In the genomic region with DNA sequence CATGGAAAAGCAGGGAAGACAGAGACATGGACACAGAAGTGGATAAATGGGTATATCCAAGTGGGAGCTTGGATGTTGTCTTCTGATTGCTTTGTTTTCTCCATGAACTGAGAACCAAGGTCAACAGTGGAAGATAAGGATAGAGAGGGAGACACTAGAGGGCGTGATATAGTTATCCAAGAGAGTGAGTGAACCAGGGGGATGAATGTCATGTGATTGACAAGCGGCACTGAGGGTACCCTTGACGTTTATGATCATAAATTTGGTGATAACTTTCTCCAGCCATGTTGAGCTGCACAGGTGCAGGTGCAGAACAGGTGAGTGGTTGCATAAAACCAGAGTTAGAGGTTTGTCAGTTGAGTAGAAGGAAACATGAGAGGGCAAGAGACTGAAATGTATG, we compare ENCODE assay signal across 9 cellular contexts. TPM values are rescaled to one million over a fixed set of nuclear protein-coding genes. Genes with fewer than 3 reads are reported as not detected.
DNase-seq lines count a peak whose midpoint lies in the region; ATAC-seq, FAIRE-seq and TF ChIP-seq lines count a peak whose summit lies in the region.
"Had no signal": no experiment of that assay in that cellular context is flagged by ENCODE, and none has a peak within 500 bp of the region (broad histone marks: within the 10 kb centered on the region; RNA-seq: fewer than 3 reads in every experiment).

No MANE protein-coding gene starts in this region.

- H3K4me1 ChIP-seq in Caco-2 (no peaks in the 10 kb centered on the region), HepG2 (ENCODE audit: insufficient read depth, low read length) (no peaks in the 10 kb centered on the region)

- no peaks in the 10 kb centered on the region for H3K4me1 Mint-ChIP-seq in Caco-2 (ENCODE audit: low read depth, unreplicated experiment)

- H3K4me3 Mint-ChIP-seq in Caco-2 (ENCODE audit: unreplicated experiment) = no peak overlapping the region

- H3K9ac ChIP-seq in SU-DHL-6 (ENCODE audit: low read length) (no peak overlapping the region), HepG2 (ENCODE audit: insufficient read depth, low read depth, low read length) (no peak overlapping the region)

- H3K4me3 ChIP-seq in Caco-2 (ENCODE audit: low read depth, low read length) (no peak overlapping the region), SU-DHL-6 (ENCODE audit: insufficient read depth, low read length, poor library complexity, severe bottlenecking) (no peak overlapping the region), HepG2 (replicated peaks in 1 of 3; ENCODE audit: insufficient read depth in 1 of 3, low read depth in 2 of 3, low read length in 3 of 3) (no peak overlapping the region)
- H3K4me3 ChIP-seq: coronary artery had no signal

- peak; percentile 83 for ATAC-seq in HepG2
- no peak for ATAC-seq in GM21529 (IDR thresholded peaks at IDR 0.05; ENCODE audit: unreplicated experiment)

- no peak overlapping the region for H3K27ac Mint-ChIP-seq in Caco-2 (ENCODE audit: unreplicated experiment)

- H3K36me3 Mint-ChIP-seq in Caco-2 (ENCODE audit: insufficient read depth, unreplicated experiment) = no peaks in the 10 kb centered on the region

- H3K27ac ChIP-seq in SU-DHL-6 (ENCODE audit: low read depth, low read length) = no peak overlapping the region
- no peak overlapping the region for H3K27ac ChIP-seq in HepG2 (ENCODE audit: extremely low read length, insufficient read depth, low read length)
- H3K27ac ChIP-seq: coronary artery had no signal

- H2AFZ ChIP-seq in SU-DHL-6 (ENCODE audit: low read depth, low read length, severe bottlenecking) = no peak overlapping the region
- no peak overlapping the region for H2AFZ ChIP-seq in HepG2 (ENCODE audit: low read length)

- TF ChIP-seq EP300 in HepG2 (IDR thresholded peaks at IDR 0.05; ENCODE audit: low read depth in 2 of 2, low read length in 2 of 2) (no peak), HepG2 (CRISPR knock-in tag; IDR thresholded peaks at IDR 0.05; ENCODE audit: borderline replicate concordance) (no peak)

- H3K9me3 Mint-ChIP-seq in Caco-2 (ENCODE audit: unreplicated experiment) = no peaks in the 10 kb centered on the region

- TF ChIP-seq CTCF in Caco-2 (IDR thresholded peaks at IDR 0.05; ENCODE audit: insufficient read depth in 1 of 2, low read depth in 1 of 2, low read length in 1 of 2, severe bottlenecking in 1 of 2, unreplicated experiment in 1 of 2) (peak; percentile 26 to 49), SU-DHL-6 (IDR thresholded peaks at IDR 0.05; ENCODE audit: insufficient read depth, low read length, poor library complexity, severe bottlenecking) (peak; percentile 34), HepG2 (CRISPR knock-in tag; IDR thresholded peaks at IDR 0.05) (peak; percentile 82)

- CTCF ChIA-PET in Caco-2 (lab: Charles Lee) (no interaction called here), HepG2 (lab: Yijun Ruan, JAX; ENCODE audit: low intra/inter-chr PET ratio, low total read pairs) (interaction anchor here (1.3 to 1.5 kb wide), 2 partner anchors 39 to 139 kb away, joined by 7 read pairs; no protein-coding TSS in a partner anchor)

- H3K27me3 ChIP-seq in Caco-2 (replicated peaks; ENCODE audit: control insufficient read depth, insufficient read depth, low read length) (no peaks in the 10 kb centered on the region), SU-DHL-6 (ENCODE audit: low read length) (no peaks in the 10 kb centered on the region), HepG2 (ENCODE audit: control insufficient read depth in 1 of 2, insufficient read depth in 2 of 2, low read length in 2 of 2) (peaks cover 6 to 27% of the 10 kb centered on the region in 2 experiments; a peak in 3 of 5 replicates)

- POLR2A ChIA-PET in Caco-2 (lab: Charles Lee) (interaction anchor here (0.6 kb wide), 2 partner anchors 13 to 114 kb away, joined by 3 to 15 read pairs; no protein-coding TSS in a partner anchor), HepG2 (lab: Yijun Ruan, JAX) (no interaction called here)

- intact Hi-C loops in Caco-2 (cut with micrococcal nuclease; ENCODE audit: unreplicated experiment) (loop anchor here (2.0 kb wide), 2 partner anchors 38 to 140 kb away; no protein-coding TSS in a partner anchor), HepG2 (cut with micrococcal nuclease; ENCODE audit: unreplicated experiment) (loop anchor here (5.0 kb wide), 1 partner anchor 39 kb away; no protein-coding TSS in a partner anchor)

- no peak overlapping the region for H3K4me2 ChIP-seq in SU-DHL-6 (ENCODE audit: low read depth, low read length, poor library complexity, severe bottlenecking)
- no peak overlapping the region for H3K4me2 ChIP-seq in HepG2 (ENCODE audit: low read depth, low read length)

- TF ChIP-seq RAD21 in HepG2 (CRISPR knock-in tag; IDR thresholded peaks at IDR 0.05) = 0 out of 2 replicates have a peak, but pooled peaks have one; percentile 25

- BruUV-seq in Caco-2 (replicated peaks; lab: Mats Ljungman, UMichigan) (no TSS peak), HepG2 (replicated peaks; lab: Mats Ljungman, UMichigan) (no TSS peak)

- H3K79me2 ChIP-seq in SU-DHL-6 (ENCODE audit: insufficient read depth, low read length) = no peaks in the 10 kb centered on the region
- no peaks in the 10 kb centered on the region for H3K79me2 ChIP-seq in HepG2 (ENCODE audit: insufficient read depth, low read length)

- peaks cover 3% of the 10 kb centered on the region for H3K27me3 Mint-ChIP-seq in Caco-2 (ENCODE audit: insufficient read depth, unreplicated experiment)

- peaks cover 11% of the 10 kb centered on the region for H3K9me3 ChIP-seq in Caco-2
- H3K9me3 ChIP-seq in SU-DHL-6 (ENCODE audit: insufficient read depth, low read length) = no peaks in the 10 kb centered on the region
- peaks cover 7% of the 10 kb centered on the region; the same call in 1 of the 2 replicates for H3K9me3 ChIP-seq in HepG2 (ENCODE audit: low read length)

- no peak for TF ChIP-seq POLR2A in HepG2 (IDR thresholded peaks at IDR 0.05; ENCODE audit: insufficient read depth in 1 of 2, low read depth in 2 of 2, low read length in 2 of 2)

- DNase-seq in Caco-2 (no peak), HCEC 1CT (peak; percentile 5), HepG2 (ENCODE audit: low spot score) (peak; percentile 52), HPDE6-E6E7 (ENCODE audit: extremely low spot score) (no peak), nucleus accumbens (lab: John Stamatoyannopoulos, UW) (no peak)
- DNase-seq: NCI-H774 had no signal

- no peaks in the 10 kb centered on the region for H3K36me3 ChIP-seq in Caco-2 (ENCODE audit: control insufficient read depth, insufficient read depth, low read length)
- H3K36me3 ChIP-seq in SU-DHL-6 (ENCODE audit: low read length) = no peaks in the 10 kb centered on the region
- H3K36me3 ChIP-seq in HepG2 (replicated peaks in 1 of 2; ENCODE audit: control insufficient read depth in 1 of 2, insufficient read depth in 2 of 2, low read length in 2 of 2) = no peaks in the 10 kb centered on the region

- no peaks in the 10 kb centered on the region for H3K9me2 ChIP-seq in SU-DHL-6 (replicated peaks; ENCODE audit: insufficient read depth, low read length)

- 2% methylated on average over 3 of the region's 3 CpGs for WGBS in HepG2 (ENCODE audit: low lambda C conversion rate)

- in situ Hi-C loops in HepG2 (cut with HindIII; ENCODE audit: extremely low pct_ligation_motif_present, low pct_unique_long_range_greater_than_20kb) = no loop called here

- H3F3A ChIP-seq in SU-DHL-6 (ENCODE audit: insufficient read depth) = no peaks in the 10 kb centered on the region

- peak; percentile 21 for FAIRE-seq in HepG2 (lab: Jason Lieb, UNC)

- no peaks in the 10 kb centered on the region for H4K20me1 ChIP-seq in SU-DHL-6 (ENCODE audit: low read depth, low read length)
- H4K20me1 ChIP-seq in HepG2 (ENCODE audit: insufficient read depth, low read length) = no peaks in the 10 kb centered on the region

RNA-seq across cellular contexts. Expression of a gene that starts 20.7 kb away (rescaled TPM):
- total RNA-seq in Caco-2 (2022) = 5.7 and 7.5 TPM in 2 replicates
- 0.84 TPM in 1 of 2 replicates, not detected in the other for total RNA-seq in HepG2 (2016; rRNA removed; fragmentation: Illumina TruSeq; extraction: Trizol)
- not detected in 2 replicates for total RNA-seq in HepG2 (2016; cell fraction: cytosol; rRNA removed; fragmentation: Illumina TruSeq; extraction: Trizol; ENCODE audit: low read depth)
- 0.13 and 0.15 TPM in 2 replicates for total RNA-seq in HepG2 (2016; cell fraction: insoluble cytoplasmic fraction; rRNA removed; fragmentation: Illumina TruSeq; extraction: Trizol)
- total RNA-seq in HepG2 (2016; cell fraction: membrane; rRNA removed; fragmentation: Illumina TruSeq; extraction: Trizol) = 0.34 TPM in 2 replicates
- 0.34 and 0.56 TPM in 2 replicates for total RNA-seq in HepG2 (2016; cell fraction: nucleus; rRNA removed; fragmentation: Illumina TruSeq; extraction: Trizol)
- polyA plus RNA-seq in HepG2 (2011; rRNA removed) = 2.2 and 5.2 TPM in 2 replicates
- polyA plus RNA-seq in HepG2 (2011; cell fraction: cytosol; rRNA removed) = 1.7 and 2.0 TPM in 2 replicates
- 19.5 and 21.3 TPM in 2 replicates for polyA plus RNA-seq in HepG2 (2011; cell fraction: nucleus; rRNA removed)
- polyA plus RNA-seq in HepG2 (2012) = 3.4 and 9.8 TPM in 2 replicates
- polyA plus RNA-seq in HepG2 (2016; cell fraction: cytosol; fragmentation: Illumina TruSeq; extraction: Trizol; ENCODE audit: low read depth) = 0.10 and 0.52 TPM in 2 replicates
- 0.11 and 0.45 TPM in 2 replicates for polyA plus RNA-seq in HepG2 (2016; cell fraction: insoluble cytoplasmic fraction; fragmentation: Illumina TruSeq; extraction: Trizol; ENCODE audit: low read depth)
- polyA plus RNA-seq in HepG2 (2016; cell fraction: membrane; fragmentation: Illumina TruSeq; extraction: Trizol; ENCODE audit: low read depth) = 0.17 and 0.41 TPM in 2 replicates
- 1.1 and 2.1 TPM in 2 replicates for polyA plus RNA-seq in HepG2 (2016; cell fraction: nucleus; fragmentation: Illumina TruSeq; extraction: Trizol; ENCODE audit: insufficient read depth, low read depth)
- polyA minus RNA-seq in HepG2 (2011; rRNA and poly(A)+ RNA removed; ENCODE audit: low replicate concordance) = 3.8 TPM in 1 of 2 replicates, not detected in the other
- 1.3 and 2.1 TPM in 2 replicates for polyA minus RNA-seq in HepG2 (2011; cell fraction: cytosol; rRNA and poly(A)+ RNA removed)
- 4.8 and 7.2 TPM in 2 replicates for polyA minus RNA-seq in HepG2 (2011; cell fraction: nucleus; rRNA and poly(A)+ RNA removed)

RNA-seq across cellular contexts. Expression of a gene that starts 49.3 kb away (rescaled TPM):
- total RNA-seq in Caco-2 (2022) (123 and 137 TPM in 2 replicates), HepG2 (2016; rRNA removed; fragmentation: Illumina TruSeq; extraction: Trizol) (215 and 246 TPM in 2 replicates)
- total RNA-seq in HepG2 (2016; cell fraction: cytosol; rRNA removed; fragmentation: Illumina TruSeq; extraction: Trizol; ENCODE audit: low read depth) = 33.7 and 38.0 TPM in 2 replicates
- total RNA-seq in HepG2 (2016; cell fraction: insoluble cytoplasmic fraction; rRNA removed; fragmentation: Illumina TruSeq; extraction: Trizol) = 222 and 260 TPM in 2 replicates
- total RNA-seq in HepG2 (2016; cell fraction: membrane; rRNA removed; fragmentation: Illumina TruSeq; extraction: Trizol) = 44.8 and 48.2 TPM in 2 replicates
- 137 and 140 TPM in 2 replicates for total RNA-seq in HepG2 (2016; cell fraction: nucleus; rRNA removed; fragmentation: Illumina TruSeq; extraction: Trizol)
- 245 and 254 TPM in 2 replicates for polyA plus RNA-seq in HepG2 (2011; rRNA removed)
- 222 and 246 TPM in 2 replicates for polyA plus RNA-seq in HepG2 (2011; cell fraction: cytosol; rRNA removed)
- polyA plus RNA-seq in HepG2 (2011; cell fraction: nucleus; rRNA removed) = 901 and 966 TPM in 2 replicates
- polyA plus RNA-seq in HepG2 (2012) = 156 and 158 TPM in 2 replicates
- 22.8 and 27.4 TPM in 2 replicates for polyA plus RNA-seq in HepG2 (2016; cell fraction: cytosol; fragmentation: Illumina TruSeq; extraction: Trizol; ENCODE audit: low read depth)
- 207 and 216 TPM in 2 replicates for polyA plus RNA-seq in HepG2 (2016; cell fraction: insoluble cytoplasmic fraction; fragmentation: Illumina TruSeq; extraction: Trizol; ENCODE audit: low read depth)
- 27.1 and 32.5 TPM in 2 replicates for polyA plus RNA-seq in HepG2 (2016; cell fraction: membrane; fragmentation: Illumina TruSeq; extraction: Trizol; ENCODE audit: low read depth)
- polyA plus RNA-seq in HepG2 (2016; cell fraction: nucleus; fragmentation: Illumina TruSeq; extraction: Trizol; ENCODE audit: insufficient read depth, low read depth) = 236 and 251 TPM in 2 replicates
- polyA minus RNA-seq in HepG2 (2011; rRNA and poly(A)+ RNA removed; ENCODE audit: low replicate concordance) = 107 and 189 TPM in 2 replicates
- 74.0 and 74.8 TPM in 2 replicates for polyA minus RNA-seq in HepG2 (2011; cell fraction: cytosol; rRNA and poly(A)+ RNA removed)
- 230 and 248 TPM in 2 replicates for polyA minus RNA-seq in HepG2 (2011; cell fraction: nucleus; rRNA and poly(A)+ RNA removed)

Comparison
In these comparisons a context has a peak if more than half of its experiments do, and no peak if none do; other contexts are left out.
1. DNase-seq: peak in HCEC 1CT (single experiment) and HepG2 (single experiment); none in Caco-2 (0 of 2), HPDE6-E6E7 (single experiment) and nucleus accumbens (0 of 56).
2. Peak in every context shown above with its lines, with median percentiles within 50 percentile points of each other: CTCF ChIP-seq.